1 cellular context compared by ENCODE assay signal in genomic region chrX:2401590-2402360, GRCh38.
TF ChIP-seq lines count a peak whose summit lies in the region.

No MANE protein-coding gene starts in this region.

TF ChIP-seq in HepG2, 621 proteins besides CTCF, POLR2A, EP300 and RAD21 (continued from another document and continues in another):
- TF ChIP-seq ZNF609 (CRISPR knock-in tag; IDR thresholded peaks at IDR 0.05; ENCODE audit: borderline replicate concordance), result no peak
- no peak for TF ChIP-seq ZNF713 (CRISPR knock-in tag; IDR thresholded peaks at IDR 0.05)
- peak; percentile 16; the same call in 1 of the 2 replicates for TF ChIP-seq FOXA3 (CRISPR knock-in tag; IDR thresholded peaks at IDR 0.05)
- no peak for TF ChIP-seq KLF15 (CRISPR knock-in tag; IDR thresholded peaks at IDR 0.05; ENCODE audit: borderline replicate concordance)
- TF ChIP-seq CREM (IDR thresholded peaks at IDR 0.05), result peak; percentile 75
- TF ChIP-seq CREM (CRISPR knock-in tag; IDR thresholded peaks at IDR 0.05), result no peak
- no peak; the same call in none of the 2 replicates for TF ChIP-seq GFI1 (CRISPR knock-in tag; IDR thresholded peaks at IDR 0.05; ENCODE audit: borderline replicate concordance)
- TF ChIP-seq ZNF737 (CRISPR knock-in tag; IDR thresholded peaks at IDR 0.05; ENCODE audit: borderline replicate concordance), result no peak
- no peak for TF ChIP-seq MLLT10 (CRISPR knock-in tag; IDR thresholded peaks at IDR 0.05)
- no peak for TF ChIP-seq ZNF432 (CRISPR knock-in tag; IDR thresholded peaks at IDR 0.05; ENCODE audit: borderline replicate concordance)
- TF ChIP-seq ZZZ3 (CRISPR knock-in tag; IDR thresholded peaks at IDR 0.05; ENCODE audit: borderline replicate concordance), result no peak
- TF ChIP-seq KDM1A (CRISPR knock-in tag; IDR thresholded peaks at IDR 0.05), result no peak
- TF ChIP-seq KAT2B (IDR thresholded peaks at IDR 0.05; ENCODE audit: borderline replicate concordance, low read depth, low read length), result no peak
- TF ChIP-seq DMAP1 (CRISPR knock-in tag; IDR thresholded peaks at IDR 0.05), result no peak
- TF ChIP-seq SNAPC5 (CRISPR knock-in tag; IDR thresholded peaks at IDR 0.05; ENCODE audit: borderline replicate concordance), result no peak
- no peak for TF ChIP-seq ZNF34 (CRISPR knock-in tag; IDR thresholded peaks at IDR 0.05; ENCODE audit: borderline replicate concordance)
- TF ChIP-seq CEBPB (IDR thresholded peaks at IDR 0.05; ENCODE audit: borderline replicate concordance, low read depth, low read length), result no peak; the same call in 1 of the 2 replicates
- TF ChIP-seq ZNF770 (CRISPR knock-in tag; IDR thresholded peaks at IDR 0.05), result no peak
- no peak for TF ChIP-seq ZNF564 (CRISPR knock-in tag; IDR thresholded peaks at IDR 0.05)
- TF ChIP-seq RARA (CRISPR knock-in tag; IDR thresholded peaks at IDR 0.05), result no peak
- no peak for TF ChIP-seq TERF1 (CRISPR knock-in tag; IDR thresholded peaks at IDR 0.05)
- peak; percentile 37; the same call in 1 of the 2 replicates for TF ChIP-seq ARID5B (CRISPR knock-in tag; IDR thresholded peaks at IDR 0.05)
- 0 out of 2 replicates have a peak, but pooled peaks have one; percentile 35 for TF ChIP-seq ZNF275 (CRISPR knock-in tag; IDR thresholded peaks at IDR 0.05; ENCODE audit: borderline replicate concordance)
- peak; percentile 9; the same call in 1 of the 2 replicates for TF ChIP-seq ATF3 (CRISPR knock-in tag; IDR thresholded peaks at IDR 0.05)
- no peak for TF ChIP-seq ZNF451 (CRISPR knock-in tag; IDR thresholded peaks at IDR 0.05)
- no peak for TF ChIP-seq RFXANK (CRISPR knock-in tag; IDR thresholded peaks at IDR 0.05)
- no peak for TF ChIP-seq BCLAF1 (IDR thresholded peaks at IDR 0.05)
- no peak for TF ChIP-seq CBX2 (IDR thresholded peaks at IDR 0.05; ENCODE audit: low read depth, low read length)
- TF ChIP-seq CBX2 (CRISPR knock-in tag; IDR thresholded peaks at IDR 0.05; ENCODE audit: low read depth), result no peak
- no peak for TF ChIP-seq HNRNPK (IDR thresholded peaks at IDR 0.05; ENCODE audit: low read depth, low read length, poor library complexity, severe bottlenecking)
- TF ChIP-seq IKZF1 (IDR thresholded peaks at IDR 0.05), result no peak
- no peak for TF ChIP-seq POLR2AphosphoS2 (IDR thresholded peaks at IDR 0.05; ENCODE audit: low read depth, low read length)
- no peak for TF ChIP-seq ZNF710 (CRISPR knock-in tag; IDR thresholded peaks at IDR 0.05; ENCODE audit: borderline replicate concordance)
- TF ChIP-seq MXD1 (CRISPR knock-in tag; IDR thresholded peaks at IDR 0.05), result no peak
- no peak for TF ChIP-seq EEA1 (CRISPR knock-in tag; IDR thresholded peaks at IDR 0.05; ENCODE audit: borderline replicate concordance)
- no peak for TF ChIP-seq PAWR (CRISPR knock-in tag; IDR thresholded peaks at IDR 0.05; ENCODE audit: borderline replicate concordance)
- TF ChIP-seq ZFP91 (CRISPR knock-in tag; IDR thresholded peaks at IDR 0.05; ENCODE audit: borderline replicate concordance), result peak; percentile 34; the same call in 1 of the 2 replicates
